7 cellular contexts compared by ENCODE assay signal in genomic region chr12:28479683-28480082, GRCh38.
"Had no signal": no experiment of that assay in that cellular context is flagged by ENCODE, and none has a peak within 500 bp of the region (broad histone marks: within the 10 kb centered on the region; RNA-seq: fewer than 3 reads in every experiment).

No MANE protein-coding gene starts in this region.

- DNase-seq: H9, HCEC 1CT, KBM-7 had no signal

- ATAC-seq: GM23338, HepG2 had no signal

- H3K4me3 ChIP-seq: GM23338 had no signal

- FAIRE-seq: H1, H54, HepG2 had no signal
